In genomic region chr15:31273258-31273941, GRCh38 we compare ENCODE assay signal across 11 cellular contexts. TPM values are rescaled to one million over a fixed set of nuclear protein-coding genes. Genes with fewer than 3 reads are reported as not detected.
A peak's percentile ranks its signal among the peaks of the same experiment; 100 is the strongest.
DNase-seq lines count a peak whose midpoint lies in the region; ATAC-seq and TF ChIP-seq lines count a peak whose summit lies in the region.
"Had no signal": no experiment of that assay in that cellular context is flagged by ENCODE, and none has a peak within 500 bp of the region (broad histone marks: within the 10 kb centered on the region; RNA-seq: fewer than 3 reads in every experiment).

No MANE protein-coding gene starts in this region.

- in situ Hi-C loops in GM23248 (cut with MboI): no loop called here

- WGBS in GM23248 (ENCODE audit: low coverage in 1 of 2, low lambda C conversion rate in 2 of 2, missing lambda C conversion rate in 2 of 2), 2 experiments: 77 to 80% methylated on average over 20 of the region's 20 CpGs

- H2AFZ ChIP-seq in GM23248: no peak overlapping the region

- intact Hi-C loops in dendritic cell treated with granulocyte-macrophage colony-stimulating factor and Interleukin-4, amounts not matched to agents 40 ng/mL and 50 ng/mL, for 4 days (cut with micrococcal nuclease): no loop called here

- H3K9me3 ChIP-seq in neutrophil: no peaks in the 10 kb centered on the region
- no peaks in the 10 kb centered on the region for H3K9me3 ChIP-seq in GM23248 (ENCODE audit: low read depth)

- H3K4me1 Mint-ChIP-seq in dendritic cell treated with granulocyte-macrophage colony-stimulating factor and Interleukin-4, amounts not matched to agents 40 ng/mL and 50 ng/mL, for 4 days (ENCODE audit: low read depth): peaks cover 90% of the 10 kb centered on the region

- no peak overlapping the region for H3K9ac ChIP-seq in GM23248

- H3K9me2 ChIP-seq in GM23248 (ENCODE audit: insufficient read depth): no peaks in the 10 kb centered on the region

- no peaks in the 10 kb centered on the region for H3K36me3 ChIP-seq in H7 (replicated peaks; ENCODE audit: control insufficient read depth, insufficient read depth, low read length)
- no peaks in the 10 kb centered on the region for H3K36me3 ChIP-seq in neutrophil
- H3K36me3 ChIP-seq in GM23248 (ENCODE audit: low read depth): no peaks in the 10 kb centered on the region

- no peaks in the 10 kb centered on the region for H4K20me1 ChIP-seq in GM23248 (ENCODE audit: insufficient read depth)

- no peak for ATAC-seq in HG02938 (IDR thresholded peaks at IDR 0.05; ENCODE audit: unreplicated experiment)

- H3K27me3 ChIP-seq in H7 (ENCODE audit: control insufficient read depth, insufficient read depth, low read length): no peaks in the 10 kb centered on the region
- H3K27me3 ChIP-seq in neutrophil: no peaks in the 10 kb centered on the region
- no peaks in the 10 kb centered on the region for H3K27me3 ChIP-seq in GM23248 (replicated peaks; ENCODE audit: insufficient read depth)

- H3K4me3 Mint-ChIP-seq in dendritic cell treated with granulocyte-macrophage colony-stimulating factor and Interleukin-4, amounts not matched to agents 40 ng/mL and 50 ng/mL, for 4 days: no peak overlapping the region
- H3K4me3 Mint-ChIP-seq: stimulated activated naive CD8-positive, alpha-beta T cell treated with anti-CD3 and anti-CD28 coated beads, Interleukin-15, Interleukin-2, amounts not matched to agents 100 ng/mL and 50 ng/mL, for 24 hours had no signal

- H3K36me3 Mint-ChIP-seq in dendritic cell treated with granulocyte-macrophage colony-stimulating factor and Interleukin-4, amounts not matched to agents 40 ng/mL and 50 ng/mL, for 4 days (ENCODE audit: low read depth): no peaks in the 10 kb centered on the region

- peak; percentile 37 for DNase-seq in H7
- no peak for DNase-seq in OCI-M2 (lab: John Stamatoyannopoulos, UW; ENCODE audit: unreplicated experiment)
- DNase-seq in T-helper 9 cell: no peak
- no peak for DNase-seq in GM23248
- DNase-seq: nucleus accumbens; stimulated activated CD4-positive, alpha-beta T cell treated with anti-CD3 and anti-CD28 coated beads, Interleukin-1b, Interleukin-23, amount 100 ng/mL, for 48 hours had no signal

- no peaks in the 10 kb centered on the region for H3F3A ChIP-seq in GM23248 (ENCODE audit: insufficient read depth)

- H3K9me3 Mint-ChIP-seq in dendritic cell treated with granulocyte-macrophage colony-stimulating factor and Interleukin-4, amounts not matched to agents 40 ng/mL and 50 ng/mL, for 4 days: no peaks in the 10 kb centered on the region
- H3K9me3 Mint-ChIP-seq: stimulated activated naive CD8-positive, alpha-beta T cell treated with anti-CD3 and anti-CD28 coated beads, Interleukin-15, Interleukin-2, amounts not matched to agents 100 ng/mL and 50 ng/mL, for 24 hours had no signal

- no peaks in the 10 kb centered on the region for H3K27me3 Mint-ChIP-seq in dendritic cell treated with granulocyte-macrophage colony-stimulating factor and Interleukin-4, amounts not matched to agents 40 ng/mL and 50 ng/mL, for 4 days
- H3K27me3 Mint-ChIP-seq: stimulated activated naive CD8-positive, alpha-beta T cell treated with anti-CD3 and anti-CD28 coated beads, Interleukin-15, Interleukin-2, amounts not matched to agents 100 ng/mL and 50 ng/mL, for 24 hours had no signal

- H3K4me1 ChIP-seq in neutrophil (ENCODE audit: control insufficient read depth in 1 of 2, insufficient read depth in 1 of 2, low read depth in 1 of 2, low read length in 1 of 2) (peaks cover 67 to 80% of the 10 kb centered on the region in 2 experiments), GM23248 (ENCODE audit: insufficient read depth) (no peaks in the 10 kb centered on the region)

- H3K4me2 ChIP-seq in GM23248 (ENCODE audit: unreplicated experiment): no peak overlapping the region

- no peaks in the 10 kb centered on the region for H3K79me2 ChIP-seq in GM23248 (ENCODE audit: insufficient read depth)

- H3K27ac ChIP-seq in C4-2B (peak overlapping the region; percentile 79), neutrophil (peak overlapping the region; percentile 100), GM23248 (no peak overlapping the region)

- H3K27ac Mint-ChIP-seq in dendritic cell treated with granulocyte-macrophage colony-stimulating factor and Interleukin-4, amounts not matched to agents 40 ng/mL and 50 ng/mL, for 4 days: peak overlapping the region; percentile 93
- H3K27ac Mint-ChIP-seq: stimulated activated naive CD8-positive, alpha-beta T cell treated with anti-CD3 and anti-CD28 coated beads, Interleukin-15, Interleukin-2, amounts not matched to agents 100 ng/mL and 50 ng/mL, for 24 hours had no signal

- TF ChIP-seq CTCF in C4-2B (conservative IDR thresholded peaks at IDR 0.05) (no peak), neutrophil (IDR thresholded peaks at IDR 0.05) (no peak)

- H3K4me3 ChIP-seq in H7 (ENCODE audit: insufficient read depth, low read depth, low read length) (no peak overlapping the region), neutrophil (ENCODE audit: low read depth in 1 of 2, low read length in 1 of 2) (peak overlapping the region in 1 of 2 experiments; percentile 41), GM23248 (no peak overlapping the region)

RNA-seq across cellular contexts. Expression of gene KLF13, which starts 53.2 kb away (rescaled TPM):
- 29.5 and 36.5 TPM in 2 replicates for total RNA-seq in H7 (2014; rRNA removed; shearing (Covaris generic))
- total RNA-seq in GM23248 (2014; rRNA removed; shearing (Covaris generic)): 27.8 and 38.9 TPM in 2 replicates
- 8.0 and 9.1 TPM in 2 replicates for polyA plus RNA-seq in GM23248 (2016; fragmentation: Nextera tagmentation; extraction: Ambion mirVana)
